1 cellular context compared by ENCODE assay signal in genomic region chr1:150696995-150697927, GRCh38.
A peak's percentile ranks its signal among the peaks of the same experiment; 100 is the strongest.
TF ChIP-seq lines count a peak whose summit lies in the region.

GOLPH3L (minus strand) TSS chr1:150697154; CDS start chr1:150694838, 2,316 bp downstream.

TF ChIP-seq in HepG2, 621 proteins besides CTCF, POLR2A, EP300 and RAD21 (continued from another document and continues in another):
- TF ChIP-seq IRF9 (CRISPR knock-in tag; IDR thresholded peaks at IDR 0.05; ENCODE audit: borderline replicate concordance) (no peak), GFI1 (CRISPR knock-in tag; IDR thresholded peaks at IDR 0.05; ENCODE audit: borderline replicate concordance) (no peak), ZNF460 (CRISPR knock-in tag; IDR thresholded peaks at IDR 0.05; ENCODE audit: borderline replicate concordance) (no peak), PRMT3 (CRISPR knock-in tag; IDR thresholded peaks at IDR 0.05; ENCODE audit: borderline replicate concordance, low read depth) (no peak), HMG20A (CRISPR knock-in tag; IDR thresholded peaks at IDR 0.05; ENCODE audit: borderline replicate concordance) (no peak), MAFF (IDR thresholded peaks at IDR 0.05; ENCODE audit: low read depth, low read length) (0 out of 2 replicates have a peak, but pooled peaks have one; percentile 24), POLR2AphosphoS5 (IDR thresholded peaks at IDR 0.05; ENCODE audit: low read depth, low read length) (peak; percentile 87), ZNF580 (CRISPR knock-in tag; IDR thresholded peaks at IDR 0.05; ENCODE audit: borderline replicate concordance, low read depth) (peak; percentile 70; the same call in 1 of the 2 replicates), RBM39 (IDR thresholded peaks at IDR 0.05; ENCODE audit: low read depth, low read length, poor library complexity, severe bottlenecking) (no peak), RBFOX2 (IDR thresholded peaks at IDR 0.05; ENCODE audit: low read depth, low read length) (0 out of 2 replicates have a peak, but pooled peaks have one; percentile 31), ZNF281 (CRISPR knock-in tag; IDR thresholded peaks at IDR 0.05; ENCODE audit: borderline replicate concordance) (no peak), ZNF318 (CRISPR knock-in tag; IDR thresholded peaks at IDR 0.05) (no peak), HIC2 (CRISPR knock-in tag; IDR thresholded peaks at IDR 0.05; ENCODE audit: low read depth) (no peak), ZHX1 (CRISPR knock-in tag; IDR thresholded peaks at IDR 0.05; ENCODE audit: low read depth) (no peak), ERF (CRISPR knock-in tag; IDR thresholded peaks at IDR 0.05) (no peak; the same call in 1 of the 2 replicates), HBP1 (CRISPR knock-in tag; IDR thresholded peaks at IDR 0.05; ENCODE audit: low read depth) (0 out of 2 replicates have a peak, but pooled peaks have one; percentile 27), KLF11 (CRISPR knock-in tag; IDR thresholded peaks at IDR 0.05) (no peak), ZNF775 (CRISPR knock-in tag; IDR thresholded peaks at IDR 0.05; ENCODE audit: borderline replicate concordance) (no peak), ZNF414 (CRISPR knock-in tag; IDR thresholded peaks at IDR 0.05) (no peak), ZNF12 (CRISPR knock-in tag; IDR thresholded peaks at IDR 0.05) (no peak), NAIF1 (CRISPR knock-in tag; IDR thresholded peaks at IDR 0.05; ENCODE audit: borderline replicate concordance) (no peak), DR1 (CRISPR knock-in tag; IDR thresholded peaks at IDR 0.05) (no peak), MED1 (CRISPR knock-in tag; IDR thresholded peaks at IDR 0.05) (peak; percentile 48; the same call in 1 of the 2 replicates), MTA3 (CRISPR knock-in tag; IDR thresholded peaks at IDR 0.05) (no peak), EHMT2 (IDR thresholded peaks at IDR 0.05; ENCODE audit: borderline replicate concordance, low read depth, low read length) (no peak), HNF4A (CRISPR knock-in tag; IDR thresholded peaks at IDR 0.05) (no peak), KDM5A (IDR thresholded peaks at IDR 0.05; ENCODE audit: borderline replicate concordance, low read length) (peak; percentile 82), GATAD2A (CRISPR knock-in tag; IDR thresholded peaks at IDR 0.05) (peak; percentile 30; the same call in 1 of the 2 replicates)
- TF ChIP-seq, protein P1, sequence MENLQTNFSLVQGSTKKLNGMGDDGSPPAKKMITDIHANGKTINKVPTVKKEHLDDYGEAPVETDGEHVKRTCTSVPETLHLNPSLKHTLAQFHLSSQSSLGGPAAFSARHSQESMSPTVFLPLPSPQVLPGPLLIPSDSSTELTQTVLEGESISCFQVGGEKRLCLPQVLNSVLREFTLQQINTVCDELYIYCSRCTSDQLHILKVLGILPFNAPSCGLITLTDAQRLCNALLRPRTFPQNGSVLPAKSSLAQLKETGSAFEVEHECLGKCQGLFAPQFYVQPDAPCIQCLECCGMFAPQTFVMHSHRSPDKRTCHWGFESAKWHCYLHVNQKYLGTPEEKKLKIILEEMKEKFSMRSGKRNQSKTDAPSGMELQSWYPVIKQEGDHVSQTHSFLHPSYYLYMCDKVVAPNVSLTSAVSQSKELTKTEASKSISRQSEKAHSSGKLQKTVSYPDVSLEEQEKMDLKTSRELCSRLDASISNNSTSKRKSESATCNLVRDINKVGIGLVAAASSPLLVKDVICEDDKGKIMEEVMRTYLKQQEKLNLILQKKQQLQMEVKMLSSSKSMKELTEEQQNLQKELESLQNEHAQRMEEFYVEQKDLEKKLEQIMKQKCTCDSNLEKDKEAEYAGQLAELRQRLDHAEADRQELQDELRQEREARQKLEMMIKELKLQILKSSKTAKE (CRISPR knock-in tag; IDR thresholded peaks at IDR 0.05; ENCODE audit: borderline replicate concordance), result no peak
- TF ChIP-seq, protein P2, sequence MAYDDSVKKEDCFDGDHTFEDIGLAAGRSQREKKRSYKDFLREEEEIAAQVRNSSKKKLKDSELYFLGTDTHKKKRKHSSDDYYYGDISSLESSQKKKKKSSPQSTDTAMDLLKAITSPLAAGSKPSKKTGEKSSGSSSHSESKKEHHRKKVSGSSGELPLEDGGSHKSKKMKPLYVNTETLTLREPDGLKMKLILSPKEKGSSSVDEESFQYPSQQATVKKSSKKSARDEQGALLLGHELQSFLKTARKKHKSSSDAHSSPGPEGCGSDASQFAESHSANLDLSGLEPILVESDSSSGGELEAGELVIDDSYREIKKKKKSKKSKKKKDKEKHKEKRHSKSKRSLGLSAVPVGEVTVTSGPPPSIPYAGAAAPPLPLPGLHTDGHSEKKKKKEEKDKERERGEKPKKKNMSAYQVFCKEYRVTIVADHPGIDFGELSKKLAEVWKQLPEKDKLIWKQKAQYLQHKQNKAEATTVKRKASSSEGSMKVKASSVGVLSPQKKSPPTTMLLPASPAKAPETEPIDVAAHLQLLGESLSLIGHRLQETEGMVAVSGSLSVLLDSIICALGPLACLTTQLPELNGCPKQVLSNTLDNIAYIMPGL (CRISPR knock-in tag; IDR thresholded peaks at IDR 0.05; ENCODE audit: borderline replicate concordance in 1 of 2, low read depth in 1 of 2), result no peak
